Comparison of ENCODE assay signal across 12 cellular contexts in genomic region chr11:2912498-2912897, GRCh38. TPM values are rescaled to one million over a fixed set of nuclear protein-coding genes. Genes with fewer than 3 reads are reported as not detected.
DNase-seq lines count a peak whose midpoint lies in the region; ATAC-seq and TF ChIP-seq lines count a peak whose summit lies in the region.
"Had no signal": no experiment of that assay in that cellular context is flagged by ENCODE, and none has a peak within 500 bp of the region (broad histone marks: within the 10 kb centered on the region; RNA-seq: fewer than 3 reads in every experiment).

No MANE protein-coding gene starts in this region.

- H3K27ac ChIP-seq in WERI-Rb-1 = no peak overlapping the region
- H3K27ac ChIP-seq in upper lobe of right lung = peak overlapping the region; percentile 70
- no peak overlapping the region for H3K27ac ChIP-seq in substantia nigra (ENCODE audit: low read depth, low read length, poor library complexity, severe bottlenecking)

- no peaks in the 10 kb centered on the region for H3K27me3 Mint-ChIP-seq in activated T-cell treated with anti-CD3 and anti-CD28 coated beads, Interleukin-2, amount 50 U/mL, for 4 hours (ENCODE audit: low read depth)
- H3K27me3 Mint-ChIP-seq: CD4-positive, CD25-positive, alpha-beta regulatory T cell had no signal

- DNase-seq in activated T-cell treated with anti-CD3 and anti-CD28 coated beads, Interleukin-2, amount 50 U/mL, for 4 hours = no peak
- DNase-seq in activated T-cell treated with anti-CD3 and anti-CD28 coated beads for 4 hours (no peak), WERI-Rb-1 (peak; percentile 33), iris pigment epithelial cell (ENCODE audit: low read depth) (peak; percentile 67), upper lobe of right lung (peak; percentile 95), NCI-H524 (lab: John Stamatoyannopoulos, UW) (no peak), hippocampal formation (lab: John Stamatoyannopoulos, UW) (no peak), substantia nigra (lab: John Stamatoyannopoulos, UW) (no peak)
- DNase-seq: CD4-positive, CD25-positive, alpha-beta regulatory T cell; natural killer cell had no signal

- no peak for TF ChIP-seq CTCF in WERI-Rb-1 (IDR thresholded peaks at IDR 0.05; ENCODE audit: low read depth, low read length)
- no peak for TF ChIP-seq CTCF in upper lobe of right lung (IDR thresholded peaks at IDR 0.05)

- H3K9me3 ChIP-seq in WERI-Rb-1 (ENCODE audit: severe bottlenecking) (no peaks in the 10 kb centered on the region), upper lobe of right lung (no peaks in the 10 kb centered on the region)

- intact Hi-C loops in upper lobe of right lung (cut with DNase I) = no loop called here

- H3K4me3 ChIP-seq in WERI-Rb-1 (ENCODE audit: low read depth, low read length) = no peak overlapping the region
- no peak overlapping the region for H3K4me3 ChIP-seq in upper lobe of right lung

- H3K27me3 ChIP-seq in WERI-Rb-1 (ENCODE audit: insufficient read depth, low read depth, severe bottlenecking) (no peaks in the 10 kb centered on the region), upper lobe of right lung (no peaks in the 10 kb centered on the region)

- H3K4me1 Mint-ChIP-seq in activated T-cell treated with anti-CD3 and anti-CD28 coated beads, Interleukin-2, amount 50 U/mL, for 4 hours (ENCODE audit: low read depth) = peaks cover 12% of the 10 kb centered on the region

- H3K4me3 Mint-ChIP-seq in activated T-cell treated with anti-CD3 and anti-CD28 coated beads, Interleukin-2, amount 50 U/mL, for 4 hours = no peak overlapping the region
- H3K4me3 Mint-ChIP-seq: natural killer cell; stimulated activated memory B cell treated with anti-CD40 and anti-IgM and Interleukin-4, amounts not matched to agents 10 μg/mL and 1 μg/mL and 100 μg/mL, for 72 hours had no signal

- peak; percentile 28 to 64 for ATAC-seq in activated T-cell treated with anti-CD3 and anti-CD28 coated beads, Interleukin-2, amount 50 U/mL, for 4 hours
- ATAC-seq in upper lobe of right lung = peak; percentile 92
- ATAC-seq: stimulated activated memory B cell treated with anti-CD40 and anti-IgM and Interleukin-4, amounts not matched to agents 10 μg/mL and 1 μg/mL and 100 μg/mL, for 72 hours had no signal

- H3K4me1 ChIP-seq in upper lobe of right lung = peaks cover 4% of the 10 kb centered on the region

- H3K9me3 Mint-ChIP-seq in activated T-cell treated with anti-CD3 and anti-CD28 coated beads, Interleukin-2, amount 50 U/mL, for 4 hours = no peaks in the 10 kb centered on the region
- H3K9me3 Mint-ChIP-seq: activated naive CD4-positive, alpha-beta T cell treated with anti-CD3 and anti-CD28 coated beads, Interleukin-2, amount 50 U/mL, for 72 hours; CD4-positive, CD25-positive, alpha-beta regulatory T cell; natural killer cell; stimulated activated memory B cell treated with anti-CD40 and anti-IgM and Interleukin-4, amounts not matched to agents 10 μg/mL and 1 μg/mL and 100 μg/mL, for 72 hours had no signal

- no peaks in the 10 kb centered on the region for H3K36me3 Mint-ChIP-seq in activated T-cell treated with anti-CD3 and anti-CD28 coated beads, Interleukin-2, amount 50 U/mL, for 4 hours (ENCODE audit: insufficient read depth)
- H3K36me3 Mint-ChIP-seq: activated naive CD4-positive, alpha-beta T cell treated with anti-CD3 and anti-CD28 coated beads, Interleukin-2, amount 50 U/mL, for 72 hours; CD4-positive, CD25-positive, alpha-beta regulatory T cell; natural killer cell; stimulated activated memory B cell treated with anti-CD40 and anti-IgM and Interleukin-4, amounts not matched to agents 10 μg/mL and 1 μg/mL and 100 μg/mL, for 72 hours had no signal

- no peaks in the 10 kb centered on the region for H3K36me3 ChIP-seq in WERI-Rb-1
- H3K36me3 ChIP-seq in upper lobe of right lung = no peaks in the 10 kb centered on the region

RNA-seq across cellular contexts. Expression of gene PHLDA2, which starts 16.7 kb away (rescaled TPM):
- 10 to 100 TPM in 1 of 3 donors, 1 to 10 TPM in 2; 6.9 to 11.0 (median 8.6) TPM for total RNA-seq in activated T-cell treated with anti-CD3 and anti-CD28 coated beads, Interleukin-2, amount 50 U/mL, for 4 hours
- total RNA-seq in upper lobe of right lung = 15.5 TPM

RNA-seq across cellular contexts. Expression of gene CDKN1C, which starts 26.9 kb away (rescaled TPM):
- 1 to 10 TPM in 1 of 3 donors, under 1 TPM in 2; 0.71 to 1.0 (median 0.76) TPM for total RNA-seq in activated T-cell treated with anti-CD3 and anti-CD28 coated beads, Interleukin-2, amount 50 U/mL, for 4 hours
- total RNA-seq in upper lobe of right lung = 42.1 TPM

Comparison
In these comparisons a context has a peak if more than half of its experiments do, and no peak if none do; other contexts are left out.
1. DNase-seq: peak in WERI-Rb-1 (single experiment), iris pigment epithelial cell (single experiment) and upper lobe of right lung (single experiment); none in activated T-cell treated with anti-CD3 and anti-CD28 coated beads, Interleukin-2, amount 50 U/mL, for 4 hours (single experiment), activated T-cell treated with anti-CD3 and anti-CD28 coated beads for 4 hours (single experiment), NCI-H524 (0 of 2), hippocampal formation (0 of 2) and substantia nigra (0 of 49).
2. RNA of gene CDKN1C, which starts 26.9 kb away (total RNA-seq): 42.1 TPM in upper lobe of right lung (single experiment); 0.71 to 1.0 TPM in activated T-cell treated with anti-CD3 and anti-CD28 coated beads, Interleukin-2, amount 50 U/mL, for 4 hours; every median in the first group is over 10 times any median in the second.